In the genomic region with DNA sequence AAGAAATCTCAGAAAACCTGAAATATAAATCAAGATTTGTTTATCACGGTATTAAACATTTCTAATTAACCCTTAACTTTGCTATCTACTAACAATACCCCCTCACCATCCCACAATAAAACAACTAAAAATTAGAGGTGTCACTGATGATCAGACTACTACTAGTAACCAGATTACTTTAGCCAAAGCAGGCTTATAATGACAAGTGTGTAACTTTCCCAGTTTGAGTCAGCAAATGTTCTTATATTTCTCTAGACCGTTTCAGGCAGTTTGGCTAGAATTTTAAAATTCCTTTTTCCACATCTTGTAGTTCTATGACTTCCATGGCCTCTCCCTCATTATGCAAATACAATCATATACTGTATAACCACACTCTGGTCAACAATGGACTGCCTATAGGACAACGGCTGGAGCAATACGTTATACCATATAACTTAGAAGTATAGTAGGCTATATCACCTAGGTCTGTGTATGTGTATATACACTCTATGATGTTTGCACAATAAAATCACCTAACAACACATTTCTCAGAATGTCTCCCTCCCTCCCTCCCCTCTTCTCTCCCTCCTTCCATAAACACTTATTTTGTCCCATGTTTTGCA, we compare ENCODE assay signal across 26 cellular contexts.
"Had no signal": no experiment of that assay in that cellular context is flagged by ENCODE, and none has a peak within 500 bp of the region (broad histone marks: within the 10 kb centered on the region; RNA-seq: fewer than 3 reads in every experiment).

No MANE protein-coding gene starts in this region.

- H3K4me3 Mint-ChIP-seq: activated CD8-positive, alpha-beta T cell treated with anti-CD3 and anti-CD28 coated beads for 36 hours; activated naive CD4-positive, alpha-beta T cell treated with anti-CD3 and anti-CD28 coated beads, Interleukin-2, amount 10 ng/mL, durations not matched to agents 7 days and 5 days; activated naive CD8-positive, alpha-beta T cell treated with anti-CD3 and anti-CD28 coated beads, Interleukin-2, amount 10 ng/mL, durations not matched to agents 7 days and 5 days; activated T-cell treated with anti-CD3 and anti-CD28 coated beads, Interleukin-2, amount 50 U/mL, for 72 hours; T-helper 1 cell treated with Interleukin-12 subunit alpha and Interleukin-12 subunit beta and Interleukin-4 antibody, amounts not matched to agents 30 μg/mL and 1 μg/mL, for 36 hours had no signal

- DNase-seq: activated CD4-positive, alpha-beta T cell treated with anti-CD3 and anti-CD28 coated beads for 4 hours; activated CD8-positive, alpha-beta memory T cell treated with anti-CD3 and anti-CD28 coated beads, Interleukin-2, amount 50 U/mL, for 4 hours; activated CD8-positive, alpha-beta T cell treated with anti-CD3 and anti-CD28 coated beads for 36 hours; activated gamma-delta T cell treated with Interleukin-2 at 50 U/mL for 16 hours; activated naive CD4-positive, alpha-beta T cell treated with anti-CD3 and anti-CD28 coated beads, Interleukin-2, amount 10 ng/mL, durations not matched to agents 7 days and 5 days; activated naive CD8-positive, alpha-beta T cell treated with anti-CD3 and anti-CD28 coated beads, Interleukin-2, amount 10 ng/mL, durations not matched to agents 7 days and 5 days; activated T-cell treated with anti-CD3 and anti-CD28 coated beads, Interleukin-2, amount 50 U/mL, for 72 hours; adrenal gland; caudate nucleus; KBM-7; NCI-H1092; NCI-H1694; NCI-H2029; NCI-H2107; NCI-H2171 treated with DMSO at 0.1 percent for 48 hours; NCI-H226; NCI-H774; NK-92 treated with Interleukin-12 subunit alpha and Interleukin-12 subunit beta, amount 100 ng/mL, for 24 hours; OCI-M1; RPMI8226; SW 1271 had no signal

- H3K36me3 Mint-ChIP-seq: activated naive CD4-positive, alpha-beta T cell treated with anti-CD3 and anti-CD28 coated beads, Interleukin-2, amount 10 ng/mL, durations not matched to agents 7 days and 5 days; activated naive CD8-positive, alpha-beta T cell treated with anti-CD3 and anti-CD28 coated beads, Interleukin-2, amount 10 ng/mL, durations not matched to agents 7 days and 5 days had no signal

- H3K9me3 Mint-ChIP-seq: activated CD8-positive, alpha-beta T cell treated with anti-CD3 and anti-CD28 coated beads for 36 hours; activated naive CD4-positive, alpha-beta T cell treated with anti-CD3 and anti-CD28 coated beads, Interleukin-2, amount 10 ng/mL, durations not matched to agents 7 days and 5 days; activated naive CD8-positive, alpha-beta T cell treated with anti-CD3 and anti-CD28 coated beads, Interleukin-2, amount 10 ng/mL, durations not matched to agents 7 days and 5 days; activated T-cell treated with anti-CD3 and anti-CD28 coated beads, Interleukin-2, amount 50 U/mL, for 72 hours; activated T-helper 2 cell treated with anti-CD3 and anti-CD28 coated beads, Interferon-gamma antibody, Interleukin-2, Interleukin-4, amounts not matched to agents 10 μg/mL and 5 μg/mL and 100 μg/mL, durations not matched to agents 14 hours and 24 hours and 36 hours; T-helper 1 cell treated with Interleukin-12 subunit alpha and Interleukin-12 subunit beta and Interleukin-4 antibody, amounts not matched to agents 30 μg/mL and 1 μg/mL, for 36 hours had no signal

- H3K27ac Mint-ChIP-seq: activated CD8-positive, alpha-beta T cell treated with anti-CD3 and anti-CD28 coated beads for 36 hours; activated naive CD4-positive, alpha-beta T cell treated with anti-CD3 and anti-CD28 coated beads, Interleukin-2, amount 10 ng/mL, durations not matched to agents 7 days and 5 days; activated naive CD8-positive, alpha-beta T cell treated with anti-CD3 and anti-CD28 coated beads, Interleukin-2, amount 10 ng/mL, durations not matched to agents 7 days and 5 days; activated T-cell treated with anti-CD3 and anti-CD28 coated beads, Interleukin-2, amount 50 U/mL, for 72 hours; activated T-helper 2 cell treated with anti-CD3 and anti-CD28 coated beads, Interferon-gamma antibody, Interleukin-2, Interleukin-4, amounts not matched to agents 10 μg/mL and 5 μg/mL and 100 μg/mL, durations not matched to agents 14 hours and 24 hours and 36 hours; T-helper 1 cell treated with Interleukin-12 subunit alpha and Interleukin-12 subunit beta and Interleukin-4 antibody, amounts not matched to agents 30 μg/mL and 1 μg/mL, for 36 hours had no signal

- ATAC-seq: activated CD4-positive, CD25-positive, alpha-beta regulatory T cell treated with anti-CD3 and anti-CD28 coated beads, Interleukin-2, amount 50 U/mL, for 24 hours; activated CD8-positive, alpha-beta T cell treated with anti-CD3 and anti-CD28 coated beads for 36 hours; activated T-cell treated with anti-CD3 and anti-CD28 coated beads, Interleukin-2, amount 50 U/mL, for 72 hours; Panc1; Right ventricle myocardium inferior had no signal

- H3K4me1 Mint-ChIP-seq: activated naive CD4-positive, alpha-beta T cell treated with anti-CD3 and anti-CD28 coated beads, Interleukin-2, amount 10 ng/mL, durations not matched to agents 7 days and 5 days; activated naive CD8-positive, alpha-beta T cell treated with anti-CD3 and anti-CD28 coated beads, Interleukin-2, amount 10 ng/mL, durations not matched to agents 7 days and 5 days had no signal
